Comparison of ENCODE assay signal across 20 cellular contexts in the genomic region with DNA sequence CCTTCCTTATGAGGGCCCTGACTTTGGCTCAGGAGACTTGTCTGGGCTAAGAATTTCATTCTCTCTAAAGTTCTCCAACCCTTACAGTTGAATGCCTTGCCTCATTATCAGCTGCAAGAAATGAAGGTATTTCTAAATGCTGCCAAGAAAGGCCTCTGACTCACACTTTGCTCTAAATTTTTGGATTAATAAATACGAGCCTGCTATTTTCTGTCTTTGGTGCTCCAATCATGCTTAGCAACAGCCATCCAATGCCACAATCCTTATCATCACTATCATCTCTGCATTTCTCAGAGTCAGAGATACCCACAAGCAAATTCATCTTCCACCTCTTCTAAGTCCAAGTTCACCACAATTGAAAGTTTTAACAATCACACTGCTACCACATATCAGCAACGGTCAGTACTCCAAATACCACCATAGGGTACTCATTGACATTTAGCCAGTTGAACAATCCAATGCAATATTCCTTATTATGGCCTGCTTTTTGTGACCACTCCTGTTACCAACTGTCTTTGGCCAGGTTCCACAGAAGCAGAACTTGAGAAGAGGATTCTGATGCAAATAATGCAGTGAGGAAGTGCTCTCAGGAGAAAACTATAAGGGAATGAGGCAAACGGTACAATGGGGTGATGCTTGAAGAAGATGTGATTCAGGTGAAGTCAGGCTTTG. TPM values are rescaled to one million over a fixed set of nuclear protein-coding genes. Genes with fewer than 3 reads are reported as not detected.
DNase-seq lines count a peak whose midpoint lies in the region; ATAC-seq, FAIRE-seq and TF ChIP-seq lines count a peak whose summit lies in the region.
"Had no signal": no experiment of that assay in that cellular context is flagged by ENCODE, and none has a peak within 500 bp of the region (broad histone marks: within the 10 kb centered on the region; RNA-seq: fewer than 3 reads in every experiment).

No MANE protein-coding gene starts in this region.

- H3K27ac ChIP-seq in coronary artery (peak overlapping the region in 1 of 2 donors; percentile 76), mesenchymal stem cell (ENCODE audit: low read length, poor library complexity, severe bottlenecking) (no peak overlapping the region), pancreas (no peak overlapping the region), tibial artery (no peak overlapping the region)
- H3K27ac ChIP-seq: BLaER1, SJSA1 had no signal

- H3K27me3 ChIP-seq in mesenchymal stem cell (ENCODE audit: control insufficient read depth in 1 of 2, insufficient read depth in 1 of 2, low read length in 2 of 2) (peaks cover 8 to 20% of the 10 kb centered on the region in 2 experiments), pancreas (no peaks in the 10 kb centered on the region), tibial artery (no peaks in the 10 kb centered on the region)
- H3K27me3 ChIP-seq: BLaER1, SJSA1 had no signal

- intact Hi-C loops in pancreas (cut with DNase I) (no loop called here), tibial artery (cut with DNase I; ENCODE audit: low total_unique reads) (no loop called here)

- no peak for ATAC-seq in pancreas
- ATAC-seq in HG03442 (IDR thresholded peaks at IDR 0.05; ENCODE audit: unreplicated experiment): no peak
- ATAC-seq: activated naive CD4-positive, alpha-beta T cell treated with anti-CD3 and anti-CD28 coated beads, Interleukin-2, amount 50 U/mL, for 72 hours had no signal

- DNase-seq in AG20443 (ENCODE audit: low spot score): peak; percentile 69
- peak; percentile 92 for DNase-seq in M059J (ENCODE audit: low read depth)
- DNase-seq in coronary artery (ENCODE audit: low spot score): no peak
- DNase-seq in mesenchymal stem cell: no peak
- DNase-seq in pancreas: no peak
- no peak for DNase-seq in GOT3 (lab: John Stamatoyannopoulos, UW)
- no peak for DNase-seq in tibial artery
- DNase-seq: cerebellar nuclear complex, DMS153, hippocampal formation, naive B cell, NCI-H2029, NCI-H510A had no signal

- H3K4ac ChIP-seq in mesenchymal stem cell (ENCODE audit: low read depth in 1 of 2, low read length in 2 of 2): no peak overlapping the region

- H2BK12ac ChIP-seq in mesenchymal stem cell (ENCODE audit: low read length in 2 of 2): no peak overlapping the region

- no peak overlapping the region for H3K4me2 ChIP-seq in mesenchymal stem cell (ENCODE audit: low read length, poor library complexity, severe bottlenecking)
- H3K4me2 ChIP-seq: BLaER1 had no signal

- H3K18ac ChIP-seq in mesenchymal stem cell (ENCODE audit: low read depth in 1 of 2, low read length in 2 of 2): no peak overlapping the region

- H3K14ac ChIP-seq in mesenchymal stem cell (ENCODE audit: low read length in 2 of 2): no peak overlapping the region

- H4K91ac ChIP-seq in mesenchymal stem cell (ENCODE audit: low read length): no peak overlapping the region

- H3K4me1 ChIP-seq in mesenchymal stem cell (ENCODE audit: control insufficient read depth, insufficient read depth, low read depth, low read length) (no peaks in the 10 kb centered on the region), pancreas (no peaks in the 10 kb centered on the region), tibial artery (no peaks in the 10 kb centered on the region)
- H3K4me1 ChIP-seq: SJSA1 had no signal

- peak overlapping the region; percentile 39 for H3K9ac ChIP-seq in mesenchymal stem cell (ENCODE audit: low read length)
- H3K9ac ChIP-seq: BLaER1 had no signal

- no peak overlapping the region for H3K23ac ChIP-seq in mesenchymal stem cell (ENCODE audit: low read length in 2 of 2)

- no peak overlapping the region for H2AFZ ChIP-seq in mesenchymal stem cell (ENCODE audit: low read depth, low read length)

- no peak overlapping the region for H2BK5ac ChIP-seq in mesenchymal stem cell (ENCODE audit: low read depth, low read length, poor library complexity, severe bottlenecking)

- no peak for FAIRE-seq in pancreas (lab: Jason Lieb, UNC)
- FAIRE-seq: endometrium had no signal

- no peak overlapping the region for H2BK15ac ChIP-seq in mesenchymal stem cell (ENCODE audit: low read depth, poor library complexity, severe bottlenecking)

- H3K4me3 ChIP-seq in coronary artery (peak overlapping the region; percentile 2), mesenchymal stem cell (ENCODE audit: insufficient read depth in 1 of 2, low read depth in 1 of 2, low read length in 2 of 2) (peak overlapping the region in 1 of 2 experiments; percentile 30), pancreas (no peak overlapping the region), tibial artery (no peak overlapping the region)
- H3K4me3 ChIP-seq: BLaER1, SJSA1 had no signal

- H3K36me3 ChIP-seq in mesenchymal stem cell (ENCODE audit: control insufficient read depth in 1 of 2, insufficient read depth in 2 of 2, low read depth in 1 of 2, low read length in 2 of 2) (no peaks in the 10 kb centered on the region), pancreas (no peaks in the 10 kb centered on the region), tibial artery (no peaks in the 10 kb centered on the region)
- H3K36me3 ChIP-seq: BLaER1, SJSA1 had no signal

- H2AK5ac ChIP-seq in mesenchymal stem cell (ENCODE audit: low read length, severe bottlenecking): no peak overlapping the region

- 74% methylated on average over 2 of the region's 3 CpGs for WGBS in mesenchymal stem cell
- 68 to 77% methylated on average over 3 of the region's 3 CpGs for WGBS in pancreas, 2 donors

- no peaks in the 10 kb centered on the region for H3K79me1 ChIP-seq in mesenchymal stem cell (replicated peaks; ENCODE audit: low read length, poor library complexity, severe bottlenecking)

- H2BK120ac ChIP-seq in mesenchymal stem cell (ENCODE audit: low read depth, low read length): no peak overlapping the region

- no peak for TF ChIP-seq CTCF in coronary artery (IDR thresholded peaks at IDR 0.05)
- no peak for TF ChIP-seq CTCF in pancreas (IDR thresholded peaks at IDR 0.05)
- no peak for TF ChIP-seq CTCF in tibial artery (IDR thresholded peaks at IDR 0.05)

- H3K9me3 ChIP-seq in mesenchymal stem cell (ENCODE audit: control insufficient read depth, low read length): no peaks in the 10 kb centered on the region
- H3K9me3 ChIP-seq in pancreas: no peaks in the 10 kb centered on the region
- no peaks in the 10 kb centered on the region for H3K9me3 ChIP-seq in tibial artery
- H3K9me3 ChIP-seq: BLaER1, SJSA1 had no signal

- H4K8ac ChIP-seq in mesenchymal stem cell (ENCODE audit: low read length): no peak overlapping the region

RNA-seq across cellular contexts. Expression of a gene that starts 5.7 kb away (rescaled TPM):
- not detected in 2 replicates for total RNA-seq in M059J (2014; rRNA removed; shearing (Covaris generic))
- polyA plus RNA-seq in mesenchymal stem cell (2013, experiment 1 of 2): not detected
- not detected for polyA plus RNA-seq in mesenchymal stem cell (2013, experiment 2 of 2)
- under 1 TPM in 1 of 6 donors, not detected in 5; 0.08 TPM for total RNA-seq in pancreas
- not detected for polyA plus RNA-seq in pancreas
- total RNA-seq: activated naive CD4-positive, alpha-beta T cell treated with anti-CD3 and anti-CD28 coated beads, Interleukin-2, amount 50 U/mL, for 72 hours; HT1080; SJSA1 had no signal

RNA-seq across cellular contexts. Expression of a gene that starts 15.0 kb away (rescaled TPM):
- not detected in 2 replicates for total RNA-seq in M059J (2014; rRNA removed; shearing (Covaris generic))
- polyA plus RNA-seq in mesenchymal stem cell (2013, experiment 1 of 2): not detected
- polyA plus RNA-seq in mesenchymal stem cell (2013, experiment 2 of 2): not detected
- total RNA-seq in pancreas: not detected
- not detected for polyA plus RNA-seq in pancreas
- total RNA-seq: activated naive CD4-positive, alpha-beta T cell treated with anti-CD3 and anti-CD28 coated beads, Interleukin-2, amount 50 U/mL, for 72 hours; HT1080; pulmonary artery endothelial cell; SJSA1 had no signal

RNA-seq across cellular contexts. Expression of a gene that starts 26.9 kb away (rescaled TPM):
- not detected in 2 replicates for total RNA-seq in M059J (2014; rRNA removed; shearing (Covaris generic))
- polyA plus RNA-seq in mesenchymal stem cell (2013, experiment 1 of 2): not detected
- not detected for polyA plus RNA-seq in mesenchymal stem cell (2013, experiment 2 of 2)
- not detected for total RNA-seq in pancreas
- polyA plus RNA-seq in pancreas: not detected
- total RNA-seq: activated naive CD4-positive, alpha-beta T cell treated with anti-CD3 and anti-CD28 coated beads, Interleukin-2, amount 50 U/mL, for 72 hours; HT1080; pulmonary artery endothelial cell; SJSA1 had no signal

Comparison
In these comparisons a context has a peak if more than half of its experiments do, and no peak if none do; other contexts are left out.
1. DNase-seq: peak in AG20443 (single experiment) and M059J (single experiment); none in coronary artery (single experiment), mesenchymal stem cell (single experiment), pancreas (0 of 6), GOT3 (single experiment) and tibial artery (0 of 2).